ENCODE assay signal across 25 cellular contexts in the genomic region with DNA sequence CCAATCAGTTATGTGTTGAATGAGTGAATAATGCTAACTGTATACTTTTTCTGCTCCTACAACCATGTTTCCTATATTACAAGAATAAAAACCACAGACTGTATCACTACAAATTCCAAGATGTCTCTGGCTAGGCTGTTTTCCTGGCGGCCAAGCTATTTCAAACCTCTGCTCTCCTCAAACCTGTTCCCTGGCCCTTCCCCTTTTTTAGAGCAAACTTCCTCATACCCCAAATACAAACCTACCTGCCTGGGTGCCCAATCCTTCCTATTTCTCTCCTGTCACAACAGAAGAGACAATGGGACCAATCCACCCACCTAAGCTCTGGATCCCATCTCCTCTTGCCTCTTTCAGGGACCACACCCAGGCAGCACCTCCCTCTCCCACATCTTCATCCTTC. TPM values are rescaled to one million over a fixed set of nuclear protein-coding genes. Genes with fewer than 3 reads are reported as not detected.
DNase-seq lines count a peak whose midpoint lies in the region; ATAC-seq lines count a peak whose summit lies in the region.
"Had no signal": no experiment of that assay in that cellular context is flagged by ENCODE, and none has a peak within 500 bp of the region (broad histone marks: within the 10 kb centered on the region; RNA-seq: fewer than 3 reads in every experiment).

No MANE protein-coding gene starts in this region.

- no peak overlapping the region for H3K27ac ChIP-seq in BLaER1
- no peak overlapping the region for H3K27ac ChIP-seq in naive thymus-derived CD4-positive, alpha-beta T cell (ENCODE audit: low read depth, low read length)
- H3K27ac ChIP-seq: esophagus muscularis mucosa, gastrocnemius medialis, left ventricle myocardium inferior, tibial artery had no signal

- H3K4me1 Mint-ChIP-seq in T-helper 2 cell treated with Interferon-gamma antibody and Interleukin-4, amounts not matched to agents 5 μg/mL and 100 μg/mL, for 36 hours (ENCODE audit: low read depth) = peaks cover 10% of the 10 kb centered on the region
- H3K4me1 Mint-ChIP-seq in activated CD4-positive, alpha-beta memory T cell treated with anti-CD3 and anti-CD28 coated beads, Interleukin-2, amount 10 ng/mL, durations not matched to agents 7 days and 5 days = peaks cover 26% of the 10 kb centered on the region
- peaks cover 19 to 41% (median 31%) of the 10 kb centered on the region in 7 donors for H3K4me1 Mint-ChIP-seq in naive thymus-derived CD4-positive, alpha-beta T cell
- H3K4me1 Mint-ChIP-seq: GM23338 had no signal

- H3K4me3 ChIP-seq in BLaER1 = no peak overlapping the region
- no peak overlapping the region for H3K4me3 ChIP-seq in naive thymus-derived CD4-positive, alpha-beta T cell (ENCODE audit: low read length)
- H3K4me3 ChIP-seq: esophagus muscularis mucosa, gastrocnemius medialis, GM23338, left ventricle myocardium inferior, smooth muscle cell, tibial artery had no signal

- ATAC-seq in naive thymus-derived CD4-positive, alpha-beta T cell = no peak
- ATAC-seq in GM18502 (IDR thresholded peaks at IDR 0.05; ENCODE audit: poor library complexity, unreplicated experiment) = no peak
- ATAC-seq: gastrocnemius medialis; GM23338; SK-N-SH treated with all-trans-retinoic acid at 6 μM for 48 hours; stimulated activated naive CD8-positive, alpha-beta T cell treated with anti-CD3 and anti-CD28 coated beads, Interleukin-15, amount 100 ng/mL, for 72 hours had no signal

- H3K9ac ChIP-seq in BLaER1 = no peak overlapping the region

- H3K4me1 ChIP-seq in BLaER1 = peaks cover 42% of the 10 kb centered on the region
- H3K4me1 ChIP-seq in naive thymus-derived CD4-positive, alpha-beta T cell (ENCODE audit: control insufficient read depth in 2 of 2, insufficient read depth in 2 of 2, low read length in 2 of 2) = no peaks in the 10 kb centered on the region
- H3K4me1 ChIP-seq: left ventricle myocardium inferior, tibial artery had no signal

- H3K27ac Mint-ChIP-seq in T-helper 2 cell treated with Interferon-gamma antibody and Interleukin-4, amounts not matched to agents 5 μg/mL and 100 μg/mL, for 36 hours = peak overlapping the region; percentile 1
- H3K27ac Mint-ChIP-seq in activated CD4-positive, alpha-beta memory T cell treated with anti-CD3 and anti-CD28 coated beads, Interleukin-2, amount 10 ng/mL, durations not matched to agents 7 days and 5 days = peak overlapping the region; percentile 56
- H3K27ac Mint-ChIP-seq in naive thymus-derived CD4-positive, alpha-beta T cell = peak overlapping the region; percentile 3 to 84 (median 47)
- H3K27ac Mint-ChIP-seq: GM23338 had no signal

- CTCF ChIA-PET in activated CD4-positive, alpha-beta memory T cell treated with anti-CD3 and anti-CD28 coated beads, Interleukin-2, amount 10 ng/mL, durations not matched to agents 7 days and 5 days (lab: Charles Lee) = interaction anchor here (1.6 kb wide), 1 partner anchor 421 kb away, joined by 3 read pairs; no protein-coding TSS in a partner anchor
- CTCF ChIA-PET in naive thymus-derived CD4-positive, alpha-beta T cell (lab: Charles Lee) = interaction anchor here (0.5 to 3.0 kb wide), 6 partner anchors 10 to 182 kb away, joined by 3 to 8 read pairs (median 4); no protein-coding TSS in a partner anchor

- no peaks in the 10 kb centered on the region for H3K27me3 Mint-ChIP-seq in T-helper 2 cell treated with Interferon-gamma antibody and Interleukin-4, amounts not matched to agents 5 μg/mL and 100 μg/mL, for 36 hours (ENCODE audit: low read depth)
- H3K27me3 Mint-ChIP-seq in activated CD4-positive, alpha-beta memory T cell treated with anti-CD3 and anti-CD28 coated beads, Interleukin-2, amount 10 ng/mL, durations not matched to agents 7 days and 5 days = no peaks in the 10 kb centered on the region
- H3K27me3 Mint-ChIP-seq in naive thymus-derived CD4-positive, alpha-beta T cell = no peaks in the 10 kb centered on the region
- H3K27me3 Mint-ChIP-seq: stimulated activated naive CD8-positive, alpha-beta T cell treated with anti-CD3 and anti-CD28 coated beads, Interleukin-15, amount 100 ng/mL, for 72 hours had no signal

- intact Hi-C loops in naive thymus-derived CD4-positive, alpha-beta T cell (cut with micrococcal nuclease) = no loop called here

- peaks cover 60% of the 10 kb centered on the region for H3K36me3 Mint-ChIP-seq in T-helper 2 cell treated with Interferon-gamma antibody and Interleukin-4, amounts not matched to agents 5 μg/mL and 100 μg/mL, for 36 hours (ENCODE audit: low read depth)
- H3K36me3 Mint-ChIP-seq in activated CD4-positive, alpha-beta memory T cell treated with anti-CD3 and anti-CD28 coated beads, Interleukin-2, amount 10 ng/mL, durations not matched to agents 7 days and 5 days (ENCODE audit: low read depth) = peaks cover 86% of the 10 kb centered on the region
- peaks cover 21 to 69% (median 29%) of the 10 kb centered on the region in 5 donors for H3K36me3 Mint-ChIP-seq in naive thymus-derived CD4-positive, alpha-beta T cell

- H3K27me3 ChIP-seq in BLaER1 = no peaks in the 10 kb centered on the region
- H3K27me3 ChIP-seq in naive thymus-derived CD4-positive, alpha-beta T cell (ENCODE audit: control insufficient read depth in 2 of 2, insufficient read depth in 2 of 2, low read length in 2 of 2) = no peaks in the 10 kb centered on the region
- H3K27me3 ChIP-seq: esophagus muscularis mucosa, gastrocnemius medialis, tibial artery had no signal

- peaks cover 98% of the 10 kb centered on the region for H3K36me3 ChIP-seq in BLaER1
- peaks cover 7 to 83% (median 24%) of the 10 kb centered on the region in 3 experiments for H3K36me3 ChIP-seq in naive thymus-derived CD4-positive, alpha-beta T cell (ENCODE audit: control insufficient read depth in 2 of 3, insufficient read depth in 3 of 3, low read length in 3 of 3)

- H4K20me1 ChIP-seq in BLaER1 = peaks cover 58% of the 10 kb centered on the region

- no peak for DNase-seq in T-helper 2 cell treated with Interferon-gamma antibody and Interleukin-4, amounts not matched to agents 5 μg/mL and 100 μg/mL, for 36 hours (ENCODE audit: low spot score)
- DNase-seq in T-helper 2 cell (no peak), NOMO-1 treated with DMSO at 0.1 percent for 48 hours (lab: John Stamatoyannopoulos, UW; ENCODE audit: unreplicated experiment) (no peak), cerebellar cortex (ENCODE audit: low spot score) (no peak)
- no peak for DNase-seq in activated CD4-positive, alpha-beta memory T cell treated with anti-CD3 and anti-CD28 coated beads, Interleukin-2, amount 10 ng/mL, durations not matched to agents 7 days and 5 days
- DNase-seq in naive thymus-derived CD4-positive, alpha-beta T cell = no peak
- DNase-seq: 8988T; activated CD8-positive, alpha-beta memory T cell treated with anti-CD3 and anti-CD28 coated beads, Interleukin-2, amount 50 U/mL, for 48 hours; activated gamma-delta T cell treated with Interleukin-2 at 50 U/mL for 16 hours; AML-193; effector CD8-positive, alpha-beta T cell; EL; gastrocnemius medialis; hippocampal formation; Kasumi-1; left ventricle myocardium inferior; NCI-H1694 treated with DMSO at 0.1 percent for 48 hours; stimulated activated naive CD8-positive, alpha-beta T cell treated with anti-CD3 and anti-CD28 coated beads, Interleukin-15, amount 100 ng/mL, for 72 hours; tibial artery had no signal

- H3K9me3 ChIP-seq in BLaER1 = no peaks in the 10 kb centered on the region
- H3K9me3 ChIP-seq in naive thymus-derived CD4-positive, alpha-beta T cell (ENCODE audit: control insufficient read depth in 2 of 3, low read length in 3 of 3) = no peaks in the 10 kb centered on the region
- H3K9me3 ChIP-seq: esophagus muscularis mucosa, gastrocnemius medialis, left ventricle myocardium inferior, tibial artery had no signal

- H3K4me3 Mint-ChIP-seq in T-helper 2 cell treated with Interferon-gamma antibody and Interleukin-4, amounts not matched to agents 5 μg/mL and 100 μg/mL, for 36 hours = no peak overlapping the region
- no peak overlapping the region for H3K4me3 Mint-ChIP-seq in activated CD4-positive, alpha-beta memory T cell treated with anti-CD3 and anti-CD28 coated beads, Interleukin-2, amount 10 ng/mL, durations not matched to agents 7 days and 5 days
- H3K4me3 Mint-ChIP-seq in naive thymus-derived CD4-positive, alpha-beta T cell = no peak overlapping the region
- H3K4me3 Mint-ChIP-seq: GM23338; stimulated activated naive CD8-positive, alpha-beta T cell treated with anti-CD3 and anti-CD28 coated beads, Interleukin-15, amount 100 ng/mL, for 72 hours had no signal

- H3K9me3 Mint-ChIP-seq in T-helper 2 cell treated with Interferon-gamma antibody and Interleukin-4, amounts not matched to agents 5 μg/mL and 100 μg/mL, for 36 hours = no peaks in the 10 kb centered on the region
- no peaks in the 10 kb centered on the region for H3K9me3 Mint-ChIP-seq in activated CD4-positive, alpha-beta memory T cell treated with anti-CD3 and anti-CD28 coated beads, Interleukin-2, amount 10 ng/mL, durations not matched to agents 7 days and 5 days
- H3K9me3 Mint-ChIP-seq in naive thymus-derived CD4-positive, alpha-beta T cell = no peaks in the 10 kb centered on the region
- H3K9me3 Mint-ChIP-seq: GM23338; stimulated activated naive CD8-positive, alpha-beta T cell treated with anti-CD3 and anti-CD28 coated beads, Interleukin-15, amount 100 ng/mL, for 72 hours had no signal

- POLR2A ChIA-PET in activated CD4-positive, alpha-beta memory T cell treated with anti-CD3 and anti-CD28 coated beads, Interleukin-2, amount 10 ng/mL, durations not matched to agents 7 days and 5 days (lab: Charles Lee) = interaction anchor here (1.1 to 3.4 kb wide), 5 partner anchors 11 to 395 kb away, joined by 4 to 10 read pairs (median 5); partner anchors contain the start of genes SDC4 and STK4
- POLR2A ChIA-PET in naive thymus-derived CD4-positive, alpha-beta T cell (lab: Charles Lee) = interaction anchor here (1.6 kb wide), 1 partner anchor 10 kb away, joined by 5 read pairs; no protein-coding TSS in a partner anchor

- peak overlapping the region; percentile 53 for H3K4me2 ChIP-seq in BLaER1
- H3K4me2 ChIP-seq: GM23338, smooth muscle cell had no signal

RNA-seq across cellular contexts. Expression of gene TOMM34, which starts 7.5 kb away (rescaled TPM):
- 10 to 100 TPM; 16.0 to 16.4 TPM for total RNA-seq in activated CD4-positive, alpha-beta memory T cell treated with anti-CD3 and anti-CD28 coated beads, Interleukin-2, amount 10 ng/mL, durations not matched to agents 7 days and 5 days
- total RNA-seq in naive thymus-derived CD4-positive, alpha-beta T cell = 10 to 100 TPM in 1 of 5 experiments, 1 to 10 TPM in 4; 7.0 to 22.5 (median 8.6) TPM
- polyA plus RNA-seq in naive thymus-derived CD4-positive, alpha-beta T cell = 10 to 100 TPM; 15.1 to 30.2 TPM

RNA-seq across cellular contexts. Expression of gene STK4, which starts 13.6 kb away (rescaled TPM):
- total RNA-seq in activated CD4-positive, alpha-beta memory T cell treated with anti-CD3 and anti-CD28 coated beads, Interleukin-2, amount 10 ng/mL, durations not matched to agents 7 days and 5 days = 100 to 1,000 TPM; 204 to 213 TPM
- 100 to 1,000 TPM; 207 to 383 (median 267) TPM for total RNA-seq in naive thymus-derived CD4-positive, alpha-beta T cell
- polyA plus RNA-seq in naive thymus-derived CD4-positive, alpha-beta T cell = 100 to 1,000 TPM; 175 to 241 TPM

RNA-seq across cellular contexts. Expression of gene PABPC1L, which starts 42.9 kb away (rescaled TPM):
- total RNA-seq in activated CD4-positive, alpha-beta memory T cell treated with anti-CD3 and anti-CD28 coated beads, Interleukin-2, amount 10 ng/mL, durations not matched to agents 7 days and 5 days = 10 to 100 TPM; 57.9 to 58.9 TPM
- 10 to 100 TPM; 34.0 to 71.7 (median 59.0) TPM for total RNA-seq in naive thymus-derived CD4-positive, alpha-beta T cell
- polyA plus RNA-seq in naive thymus-derived CD4-positive, alpha-beta T cell = 1 to 10 TPM; 1.3 to 1.8 TPM

Comparison
In these comparisons a context has a peak if more than half of its experiments do, and no peak if none do; other contexts are left out.
1. H3K27ac Mint-ChIP-seq: peak in every context shown above with its lines; median percentile 56 in activated CD4-positive, alpha-beta memory T cell treated with anti-CD3 and anti-CD28 coated beads, Interleukin-2, amount 10 ng/mL, durations not matched to agents 7 days and 5 days; 47 in naive thymus-derived CD4-positive, alpha-beta T cell; 1 in T-helper 2 cell treated with Interferon-gamma antibody and Interleukin-4, amounts not matched to agents 5 μg/mL and 100 μg/mL, for 36 hours.